Comparison of ENCODE assay signal across 17 cellular contexts in the genomic region with DNA sequence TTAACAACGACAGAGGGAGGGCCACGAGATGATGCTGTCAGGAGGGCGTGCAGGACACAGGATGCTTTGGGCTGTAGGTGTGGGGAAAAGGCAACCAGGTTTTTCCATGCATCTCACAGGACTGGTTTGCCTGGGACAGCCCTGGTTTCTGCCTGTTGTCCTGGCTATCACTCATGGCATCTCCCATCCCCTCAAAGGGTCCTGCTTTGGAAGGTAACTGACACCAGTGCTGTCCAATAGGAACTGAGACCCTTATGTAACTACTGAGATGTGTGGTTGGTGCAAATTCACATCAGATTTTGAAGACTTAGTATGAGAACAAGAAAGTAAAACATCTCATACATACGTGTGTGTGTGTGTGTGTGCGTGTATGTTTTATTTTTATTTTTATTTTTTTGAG.
DNase-seq lines count a peak whose midpoint lies in the region; ATAC-seq, FAIRE-seq and TF ChIP-seq lines count a peak whose summit lies in the region.
"Had no signal": no experiment of that assay in that cellular context is flagged by ENCODE, and none has a peak within 500 bp of the region (broad histone marks: within the 10 kb centered on the region; RNA-seq: fewer than 3 reads in every experiment).

No MANE protein-coding gene starts in this region.

- no peak overlapping the region for H2BK5ac ChIP-seq in mesendoderm (ENCODE audit: low read length)

- ATAC-seq in Right ventricle myocardium inferior (no peak), left cardiac atrium (no peak)
- ATAC-seq in activated CD4-positive, alpha-beta T cell treated with anti-CD3 and anti-CD28 coated beads for 36 hours, result no peak
- ATAC-seq: CD8-positive, alpha-beta T cell had no signal

- H3K27ac Mint-ChIP-seq in activated CD4-positive, alpha-beta T cell treated with anti-CD3 and anti-CD28 coated beads for 36 hours, result no peak overlapping the region
- H3K27ac Mint-ChIP-seq: B cell; CD8-positive, alpha-beta T cell had no signal

- FAIRE-seq in urothelium cell line (lab: Jason Lieb, UNC), result peak; percentile 83
- FAIRE-seq: HepG2 had no signal

- no peak overlapping the region for H3K4me3 ChIP-seq in mesendoderm (ENCODE audit: low read length)
- H3K4me3 ChIP-seq: BLaER1 treated with 17β-estradiol and CSF1 and Interleukin-3, amounts not matched to agents 10 nM and 100 nM had no signal

- in situ Hi-C loops in ACHN (cut with HindIII; ENCODE audit: low pct_ligation_motif_present, low pct_unique_long_range_greater_than_20kb, low sequenced_read_pairs), result no loop called here

- no peak overlapping the region for H4K5ac ChIP-seq in mesendoderm (ENCODE audit: low read length)

- no peak overlapping the region for H2BK120ac ChIP-seq in mesendoderm (ENCODE audit: low read depth, low read length)

- no peaks in the 10 kb centered on the region for H3K79me2 ChIP-seq in mesendoderm (ENCODE audit: control insufficient read depth, insufficient read depth, low read length)

- intact Hi-C loops in Right ventricle myocardium inferior (cut with DNase I) (no loop called here), left cardiac atrium (cut with DNase I) (no loop called here)
- intact Hi-C loops in activated CD4-positive, alpha-beta T cell treated with anti-CD3 and anti-CD28 coated beads for 36 hours (cut with DNase I, micrococcal nuclease), result no loop called here

- CTCF ChIA-PET in activated CD4-positive, alpha-beta T cell treated with anti-CD3 and anti-CD28 coated beads for 36 hours (lab: Charles Lee), result no interaction called here

- H3K4me2 ChIP-seq in mesendoderm (ENCODE audit: low read length), result no peak overlapping the region

- H3K4me1 Mint-ChIP-seq in activated CD4-positive, alpha-beta T cell treated with anti-CD3 and anti-CD28 coated beads for 36 hours, result no peaks in the 10 kb centered on the region
- H3K4me1 Mint-ChIP-seq: B cell had no signal

- no peak overlapping the region for H3K9ac ChIP-seq in mesendoderm (ENCODE audit: low read length)

- H3K56ac ChIP-seq in mesendoderm (ENCODE audit: low read length), result no peak overlapping the region

- POLR2A ChIA-PET in activated CD4-positive, alpha-beta T cell treated with anti-CD3 and anti-CD28 coated beads for 36 hours (lab: Charles Lee), result interaction anchor here (0.6 kb wide), 1 partner anchor 22 kb away, joined by 3 read pairs; no protein-coding TSS in a partner anchor

- H2AK5ac ChIP-seq in mesendoderm (ENCODE audit: low read length), result no peak overlapping the region

- no CpG with 5 or more reads among the region's 5 CpGs for WGBS in mesendoderm (ENCODE audit: extremely low coverage, insufficient coverage, low lambda C conversion rate)

- no peak overlapping the region for H3K4me3 Mint-ChIP-seq in activated CD4-positive, alpha-beta T cell treated with anti-CD3 and anti-CD28 coated beads for 36 hours
- H3K4me3 Mint-ChIP-seq: B cell; CD8-positive, alpha-beta T cell had no signal

- no peaks in the 10 kb centered on the region for H3K4me1 ChIP-seq in mesendoderm (ENCODE audit: control insufficient read depth, low read depth, low read length)

- H3K79me1 ChIP-seq in mesendoderm (ENCODE audit: low read length), result no peaks in the 10 kb centered on the region

- peak overlapping the region; percentile 84 for H3K27ac ChIP-seq in VCaP
- H3K27ac ChIP-seq in mesendoderm (ENCODE audit: low read depth, low read length), result no peak overlapping the region
- H3K27ac ChIP-seq: 22Rv1; BLaER1 treated with 17β-estradiol and CSF1 and Interleukin-3, amounts not matched to agents 10 nM and 100 nM had no signal

- no peaks in the 10 kb centered on the region for H3K27me3 ChIP-seq in mesendoderm (ENCODE audit: insufficient read depth, low read length, poor library complexity)
- H3K27me3 ChIP-seq: BLaER1 treated with 17β-estradiol and CSF1 and Interleukin-3, amounts not matched to agents 10 nM and 100 nM had no signal

- no peaks in the 10 kb centered on the region for H3K36me3 Mint-ChIP-seq in activated CD4-positive, alpha-beta T cell treated with anti-CD3 and anti-CD28 coated beads for 36 hours (ENCODE audit: low read depth)
- H3K36me3 Mint-ChIP-seq: CD8-positive, alpha-beta T cell had no signal

- no peaks in the 10 kb centered on the region for H3K9me3 Mint-ChIP-seq in activated CD4-positive, alpha-beta T cell treated with anti-CD3 and anti-CD28 coated beads for 36 hours (ENCODE audit: low read depth)
- H3K9me3 Mint-ChIP-seq: CD8-positive, alpha-beta T cell had no signal

- H3K4ac ChIP-seq in mesendoderm (ENCODE audit: low read depth, low read length), result no peak overlapping the region

- H3K18ac ChIP-seq in mesendoderm (ENCODE audit: low read length), result no peak overlapping the region

- H2BK15ac ChIP-seq in mesendoderm (replicated peaks; ENCODE audit: low read depth), result no peak overlapping the region

- TF ChIP-seq CTCF in VCaP (conservative IDR thresholded peaks at IDR 0.05), result no peak

- DNase-seq in Right ventricle myocardium inferior (ENCODE audit: missing footprints) (peak; percentile 8), left cardiac atrium (no peak), mesendoderm (peak; percentile 21), urothelium cell line (ENCODE audit: low spot score) (no peak), NCI-H2227 treated with DMSO at 0.1 percent for 48 hours (lab: John Stamatoyannopoulos, UW) (no peak), ACHN (no peak)
- DNase-seq in activated CD4-positive, alpha-beta T cell treated with anti-CD3 and anti-CD28 coated beads for 36 hours, result no peak
- DNase-seq: Calu3; CD8-positive, alpha-beta T cell; DMS79 treated with DMSO at 0.1 percent for 48 hours; GF-D8; GOT3 had no signal

- H3K36me3 ChIP-seq in mesendoderm (ENCODE audit: control insufficient read depth, insufficient read depth, low read length), result no peaks in the 10 kb centered on the region
- H3K36me3 ChIP-seq: BLaER1 treated with 17β-estradiol and CSF1 and Interleukin-3, amounts not matched to agents 10 nM and 100 nM had no signal

- no peak overlapping the region for H3K23ac ChIP-seq in mesendoderm (ENCODE audit: low read length)

- no peak overlapping the region for H4K8ac ChIP-seq in mesendoderm (ENCODE audit: low read depth, low read length)

- H3K27me3 Mint-ChIP-seq in activated CD4-positive, alpha-beta T cell treated with anti-CD3 and anti-CD28 coated beads for 36 hours, result peaks cover 8% of the 10 kb centered on the region

Comparison
In these comparisons a context has a peak if more than half of its experiments do, and no peak if none do; other contexts are left out.
1. DNase-seq: peak in Right ventricle myocardium inferior (single experiment) and mesendoderm (single experiment); none in left cardiac atrium (single experiment), urothelium cell line (single experiment), NCI-H2227 treated with DMSO at 0.1 percent for 48 hours (single experiment), activated CD4-positive, alpha-beta T cell treated with anti-CD3 and anti-CD28 coated beads for 36 hours (single experiment) and ACHN (single experiment).